In the genomic region with DNA sequence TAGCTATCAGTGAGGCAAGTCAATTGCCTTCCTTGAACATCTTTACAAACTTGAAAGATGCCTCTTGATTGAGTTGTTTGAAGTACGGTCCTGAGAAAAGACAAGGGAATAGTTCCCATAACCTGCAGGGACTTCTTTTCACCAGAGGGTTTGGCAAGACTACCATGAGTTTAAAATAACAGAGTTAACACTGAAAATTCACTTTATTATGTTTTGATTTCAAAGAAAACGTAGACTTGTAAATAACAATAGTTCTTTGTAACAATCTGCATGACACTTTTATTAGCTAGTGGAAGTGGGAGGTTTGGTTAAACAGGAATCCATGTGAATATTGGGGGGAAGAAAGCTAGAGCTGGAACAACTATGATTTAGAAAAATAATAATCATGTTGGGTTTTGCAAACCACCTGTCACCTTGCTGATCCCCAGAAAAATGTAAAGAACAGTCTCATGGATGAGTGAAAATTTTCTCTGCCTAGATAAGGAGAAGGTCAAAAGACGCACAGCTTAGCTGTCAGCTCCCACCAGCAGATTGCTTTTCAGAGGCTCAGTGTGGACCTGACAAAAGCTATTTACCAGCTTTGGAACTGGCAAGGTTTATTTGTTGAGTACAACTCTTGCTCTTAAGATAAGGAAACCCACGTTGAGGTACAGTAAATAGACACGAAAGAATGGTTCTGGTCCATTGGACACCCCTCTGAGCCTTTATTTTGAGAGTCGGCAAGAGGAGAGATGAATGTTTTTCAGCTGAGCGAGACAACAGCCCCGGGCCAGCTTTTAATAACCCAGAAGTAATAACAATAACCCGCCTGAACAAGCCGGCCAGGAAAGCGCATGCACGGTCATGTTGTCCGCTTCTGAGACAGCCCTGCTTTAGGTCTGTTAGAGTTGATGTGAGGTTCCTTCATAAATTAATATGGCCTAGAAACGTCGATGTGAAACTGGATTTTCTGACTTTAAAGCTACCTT, we compare ENCODE assay signal across 18 cellular contexts. TPM values are rescaled to one million over a fixed set of nuclear protein-coding genes. Genes with fewer than 3 reads are reported as not detected.
DNase-seq lines count a peak whose midpoint lies in the region; ATAC-seq and TF ChIP-seq lines count a peak whose summit lies in the region.
"Had no signal": no experiment of that assay in that cellular context is flagged by ENCODE, and none has a peak within 500 bp of the region (broad histone marks: within the 10 kb centered on the region; RNA-seq: fewer than 3 reads in every experiment).

No MANE protein-coding gene starts in this region.

- H3K27ac ChIP-seq in RWPE1 (no peak overlapping the region), neural progenitor cell (no peak overlapping the region), upper lobe of left lung (no peak overlapping the region)
- H3K27ac ChIP-seq: PC-9, SK-N-MC had no signal

- H3K36me3 ChIP-seq in neural progenitor cell (no peaks in the 10 kb centered on the region), upper lobe of left lung (no peaks in the 10 kb centered on the region)

- H3K36me3 Mint-ChIP-seq in neural progenitor cell = no peaks in the 10 kb centered on the region
- H3K36me3 Mint-ChIP-seq in effector memory CD8-positive, alpha-beta T cell (ENCODE audit: insufficient read depth) = no peaks in the 10 kb centered on the region
- H3K36me3 Mint-ChIP-seq: CD8-positive, alpha-beta memory T cell had no signal

- no peaks in the 10 kb centered on the region for H3F3A ChIP-seq in neural progenitor cell (ENCODE audit: low read depth)

- no peak for TF ChIP-seq EP300 in upper lobe of left lung (IDR thresholded peaks at IDR 0.05)

- H3K4me3 ChIP-seq in neural progenitor cell (no peak overlapping the region), upper lobe of left lung (no peak overlapping the region)
- H3K4me3 ChIP-seq: PC-9, SK-N-MC had no signal

- H3K4me1 ChIP-seq in neural progenitor cell (peaks cover 12% of the 10 kb centered on the region), upper lobe of left lung (no peaks in the 10 kb centered on the region)

- no peak overlapping the region for H2AFZ ChIP-seq in neural progenitor cell (replicated peaks)
- H2AFZ ChIP-seq: PC-9 had no signal

- DNase-seq in DMS79 (lab: John Stamatoyannopoulos, UW) (peak; percentile 98), NCI-H1417 (lab: John Stamatoyannopoulos, UW) (peak; percentile 71 to 94 (median 77)), RWPE1 (ENCODE audit: low spot score) (peak; percentile 56), neural progenitor cell (ENCODE audit: low spot score) (peak; percentile 15), upper lobe of left lung (no peak)
- DNase-seq in activated CD4-positive, CD25-positive, alpha-beta regulatory T cell (lab: John Stamatoyannopoulos, UW) = no peak
- DNase-seq in effector memory CD8-positive, alpha-beta T cell = no peak
- DNase-seq: activated CD4-positive, alpha-beta T cell treated with anti-CD3 and anti-CD28 coated beads for 4 hours; activated gamma-delta T cell; CD8-positive, alpha-beta memory T cell; foreskin melanocyte; NCI-H524; PC-9; stimulated activated CD4-positive, alpha-beta T cell treated with anti-CD3 and anti-CD28 coated beads, Interleukin-1b, Interleukin-23, amount 100 ng/mL, for 48 hours; T1000 had no signal

- H3K9me3 Mint-ChIP-seq in neural progenitor cell = no peaks in the 10 kb centered on the region
- no peaks in the 10 kb centered on the region for H3K9me3 Mint-ChIP-seq in effector memory CD8-positive, alpha-beta T cell
- H3K9me3 Mint-ChIP-seq: CD8-positive, alpha-beta memory T cell had no signal

- H3K9me3 ChIP-seq in neural progenitor cell (ENCODE audit: low read depth) = no peaks in the 10 kb centered on the region
- no peaks in the 10 kb centered on the region for H3K9me3 ChIP-seq in upper lobe of left lung

- H3K9ac ChIP-seq in neural progenitor cell = no peak overlapping the region

- no peak for ATAC-seq in GM18873 (IDR thresholded peaks at IDR 0.05; ENCODE audit: low FRiP score, unreplicated experiment)
- no peak for ATAC-seq in upper lobe of left lung (ENCODE audit: low FRiP score in 2 of 2)
- ATAC-seq in effector memory CD8-positive, alpha-beta T cell (replicated peaks) = no peak
- ATAC-seq: sciatic nerve had no signal

- TF ChIP-seq CTCF in RWPE1 (conservative IDR thresholded peaks at IDR 0.05; ENCODE audit: low read depth) = no peak
- TF ChIP-seq CTCF in neural progenitor cell (IDR thresholded peaks at IDR 0.05) = no peak
- TF ChIP-seq CTCF in upper lobe of left lung (IDR thresholded peaks at IDR 0.05) = no peak

- no peak overlapping the region for H3K4me3 Mint-ChIP-seq in neural progenitor cell
- no peak overlapping the region for H3K4me3 Mint-ChIP-seq in effector memory CD8-positive, alpha-beta T cell
- H3K4me3 Mint-ChIP-seq: CD8-positive, alpha-beta memory T cell had no signal

- CTCF ChIA-PET in RWPE1 (lab: Yijun Ruan, JAX) = interaction anchor here (0.6 to 0.9 kb wide), 2 partner anchors 57 to 343 kb away, joined by 4 to 5 read pairs; no protein-coding TSS in a partner anchor

- H3K27me3 ChIP-seq in neural progenitor cell (no peaks in the 10 kb centered on the region), upper lobe of left lung (no peaks in the 10 kb centered on the region)

- peak overlapping the region; percentile 9 for H3K4me2 ChIP-seq in neural progenitor cell
- H3K4me2 ChIP-seq: PC-9 had no signal

- no peaks in the 10 kb centered on the region for H3K27me3 Mint-ChIP-seq in neural progenitor cell (ENCODE audit: insufficient read depth, low read depth)
- peaks cover 24 to 35% of the 10 kb centered on the region in 2 donors for H3K27me3 Mint-ChIP-seq in effector memory CD8-positive, alpha-beta T cell

- TF ChIP-seq POLR2A in upper lobe of left lung (IDR thresholded peaks at IDR 0.05) = no peak

- H4K20me1 ChIP-seq in neural progenitor cell (ENCODE audit: low read depth) = no peaks in the 10 kb centered on the region

- no peak overlapping the region for H3K27ac Mint-ChIP-seq in neural progenitor cell
- H3K27ac Mint-ChIP-seq in effector memory CD8-positive, alpha-beta T cell = no peak overlapping the region
- H3K27ac Mint-ChIP-seq: CD8-positive, alpha-beta memory T cell had no signal

- peaks cover 9% of the 10 kb centered on the region for H3K4me1 Mint-ChIP-seq in neural progenitor cell
- no peaks in the 10 kb centered on the region for H3K4me1 Mint-ChIP-seq in effector memory CD8-positive, alpha-beta T cell (ENCODE audit: low read depth in 2 of 2)
- H3K4me1 Mint-ChIP-seq: CD8-positive, alpha-beta memory T cell had no signal

- WGBS in upper lobe of left lung, 2 donors = 72 to 81% methylated on average over 15 of the region's 15 CpGs

- POLR2A ChIA-PET in RWPE1 (lab: Yijun Ruan, JAX; ENCODE audit: low non-redundant PET) = no interaction called here

- no peaks in the 10 kb centered on the region for H3K79me2 ChIP-seq in neural progenitor cell (ENCODE audit: low read depth)

RNA-seq across cellular contexts. Expression of gene WNT2, which starts 49.2 kb away (rescaled TPM):
- total RNA-seq in neural progenitor cell (ENCODE audit: low replicate concordance) (not detected in 2 replicates), upper lobe of left lung (10 to 100 TPM in 2 of 6 donors, 1 to 10 TPM in 4; 1.0 to 13.9 (median 7.1) TPM)
- total RNA-seq: CD8-positive, alpha-beta memory T cell; PC-9 had no signal

Comparison
In these comparisons a context has a peak if more than half of its experiments do, and no peak if none do; other contexts are left out.
1. DNase-seq: peak in DMS79 (single experiment), NCI-H1417 (3 of 3), RWPE1 (single experiment) and neural progenitor cell (single experiment); none in activated CD4-positive, CD25-positive, alpha-beta regulatory T cell (0 of 4), upper lobe of left lung (0 of 2) and effector memory CD8-positive, alpha-beta T cell (0 of 3).